Comparison of ENCODE assay signal across 26 cellular contexts in genomic region chrX:145953628-145954027, GRCh38.
DNase-seq lines count a peak whose midpoint lies in the region; ATAC-seq, FAIRE-seq and TF ChIP-seq lines count a peak whose summit lies in the region.
"Had no signal": no experiment of that assay in that cellular context is flagged by ENCODE, and none has a peak within 500 bp of the region (broad histone marks: within the 10 kb centered on the region; RNA-seq: fewer than 3 reads in every experiment).

No MANE protein-coding gene starts in this region.

- H3K27me3 ChIP-seq in astrocyte (ENCODE audit: insufficient read depth, low read length) (no peaks in the 10 kb centered on the region), right lobe of liver (peaks cover 0 to 5% of the 10 kb centered on the region in 2 donors), spleen (replicated peaks in 1 of 7) (no peaks in the 10 kb centered on the region)
- H3K27me3 ChIP-seq: BE2C had no signal

- FAIRE-seq in astrocyte (lab: Jason Lieb, UNC) = peak; percentile 23
- FAIRE-seq: A204.1, GM12878, GM12892, GM18507 had no signal

- H3K27ac Mint-ChIP-seq in astrocyte (ENCODE audit: unreplicated experiment) = no peak overlapping the region
- H3K27ac Mint-ChIP-seq in endothelial cell (ENCODE audit: unreplicated experiment) = no peak overlapping the region
- H3K27ac Mint-ChIP-seq: CD14-positive monocyte; CD4-positive, alpha-beta memory T cell; CD8-positive, alpha-beta memory T cell had no signal

- H3K27ac ChIP-seq in astrocyte (ENCODE audit: low read depth, low read length) = no peak overlapping the region
- no peak overlapping the region for H3K27ac ChIP-seq in right lobe of liver
- H3K27ac ChIP-seq in spleen = no peak overlapping the region
- H3K27ac ChIP-seq: BLaER1 had no signal

- no peak overlapping the region for H3K9ac ChIP-seq in astrocyte (ENCODE audit: low read length)
- H3K9ac ChIP-seq: BLaER1 had no signal

- ATAC-seq in right lobe of liver = peak; percentile 48 to 62 (median 54)
- ATAC-seq: GM12878 had no signal

- H3K9me3 ChIP-seq in astrocyte (ENCODE audit: insufficient read depth, low read depth, low read length) = no peaks in the 10 kb centered on the region
- H3K9me3 ChIP-seq in right lobe of liver = peaks cover 0 to 3% (median 0%) of the 10 kb centered on the region in 4 donors
- H3K9me3 ChIP-seq in spleen = peaks cover 0 to 12% (median 0%) of the 10 kb centered on the region in 8 donors
- H3K9me3 ChIP-seq: BE2C had no signal

- H3K36me3 ChIP-seq in astrocyte (ENCODE audit: insufficient read depth, low read length) (no peaks in the 10 kb centered on the region), right lobe of liver (no peaks in the 10 kb centered on the region), spleen (no peaks in the 10 kb centered on the region)
- H3K36me3 ChIP-seq: BE2C, BLaER1 had no signal

- no peak overlapping the region for H3K4me2 ChIP-seq in astrocyte (ENCODE audit: low read length)
- H3K4me2 ChIP-seq: BLaER1 had no signal

- no peaks in the 10 kb centered on the region for H4K20me1 ChIP-seq in astrocyte (ENCODE audit: insufficient read depth, low read length)
- H4K20me1 ChIP-seq: BLaER1 had no signal

- no peaks in the 10 kb centered on the region for H3K79me2 ChIP-seq in astrocyte (ENCODE audit: insufficient read depth, low read length)

- H3K4me1 Mint-ChIP-seq in astrocyte (ENCODE audit: low read depth, unreplicated experiment) (no peaks in the 10 kb centered on the region), endothelial cell (ENCODE audit: unreplicated experiment) (no peaks in the 10 kb centered on the region)
- H3K4me1 Mint-ChIP-seq: CD14-positive monocyte; CD4-positive, alpha-beta memory T cell; CD4-positive, CD25-positive, alpha-beta regulatory T cell; CD8-positive, alpha-beta memory T cell had no signal

- no peak for TF ChIP-seq CTCF in astrocyte (IDR thresholded peaks at IDR 0.05; ENCODE audit: insufficient read depth, low read depth, low read length)
- TF ChIP-seq CTCF in right lobe of liver (IDR thresholded peaks at IDR 0.05) = peak in 2 of 4 donors; percentile 16 to 27
- no peak for TF ChIP-seq CTCF in spleen (IDR thresholded peaks at IDR 0.05 in 8 of 11, conservative IDR thresholded peaks at IDR 0.05 in 3 of 11)
- TF ChIP-seq CTCF in endothelial cell (IDR thresholded peaks at IDR 0.05; ENCODE audit: unreplicated experiment) = no peak

- in situ Hi-C loops in SK-MEL-5 (cut with HindIII; ENCODE audit: low pct_unique_long_range_greater_than_20kb, low sequenced_read_pairs) = no loop called here

- no peaks in the 10 kb centered on the region for H3K9me3 Mint-ChIP-seq in astrocyte (ENCODE audit: unreplicated experiment)
- H3K9me3 Mint-ChIP-seq in endothelial cell (ENCODE audit: unreplicated experiment) = no peaks in the 10 kb centered on the region

- intact Hi-C loops in right lobe of liver (cut with DNase I) = no loop called here
- intact Hi-C loops in spleen (cut with DNase I; ENCODE audit: low total_unique reads) = loop anchor here (10.0 kb wide), 1 partner anchor 61 kb away; no protein-coding TSS in a partner anchor

- H2AFZ ChIP-seq in astrocyte (ENCODE audit: low read depth, low read length) = no peak overlapping the region

- H3K27me3 Mint-ChIP-seq in astrocyte (ENCODE audit: low read depth, unreplicated experiment) (no peaks in the 10 kb centered on the region), endothelial cell (ENCODE audit: unreplicated experiment) (no peaks in the 10 kb centered on the region)
- H3K27me3 Mint-ChIP-seq: CD4-positive, alpha-beta memory T cell; CD4-positive, CD25-positive, alpha-beta regulatory T cell had no signal

- H3K36me3 Mint-ChIP-seq in astrocyte (ENCODE audit: low read depth, unreplicated experiment) = no peaks in the 10 kb centered on the region
- H3K36me3 Mint-ChIP-seq in endothelial cell (ENCODE audit: low read depth, unreplicated experiment) = no peaks in the 10 kb centered on the region
- H3K36me3 Mint-ChIP-seq: CD14-positive monocyte; CD4-positive, alpha-beta memory T cell; CD4-positive, CD25-positive, alpha-beta regulatory T cell; CD8-positive, alpha-beta memory T cell had no signal

- no peaks in the 10 kb centered on the region for H3K4me1 ChIP-seq in astrocyte (ENCODE audit: insufficient read depth, low read length)
- no peaks in the 10 kb centered on the region for H3K4me1 ChIP-seq in right lobe of liver
- no peaks in the 10 kb centered on the region for H3K4me1 ChIP-seq in spleen
- H3K4me1 ChIP-seq: BE2C, BLaER1 had no signal

- H3K4me3 Mint-ChIP-seq in astrocyte (ENCODE audit: unreplicated experiment) = no peak overlapping the region
- H3K4me3 Mint-ChIP-seq in endothelial cell (ENCODE audit: unreplicated experiment) = no peak overlapping the region
- H3K4me3 Mint-ChIP-seq: CD14-positive monocyte; CD4-positive, alpha-beta memory T cell; CD4-positive, CD25-positive, alpha-beta regulatory T cell; CD8-positive, alpha-beta memory T cell had no signal

- H3K4me3 ChIP-seq in astrocyte (ENCODE audit: insufficient read depth, low read depth, low read length) = no peak overlapping the region
- no peak overlapping the region for H3K4me3 ChIP-seq in right lobe of liver
- no peak overlapping the region for H3K4me3 ChIP-seq in spleen
- H3K4me3 ChIP-seq: BLaER1, GM12878 had no signal

- TF ChIP-seq POLR2A in right lobe of liver (IDR thresholded peaks at IDR 0.05) (no peak), spleen (IDR thresholded peaks at IDR 0.05) (no peak)

- DNase-seq in SK-MEL-5 (ENCODE audit: low read depth, low spot score) (peak; percentile 2), astrocyte (ENCODE audit: low read depth) (no peak), right lobe of liver (no peak), spleen (no peak), endothelial cell (ENCODE audit: low spot score) (no peak)
- DNase-seq: 8988T; ACHN; BE2C; C1 segment of cervical spinal cord; CD4-positive, alpha-beta memory T cell; CD4-positive, CD25-positive, alpha-beta regulatory T cell; CD8-positive, alpha-beta memory T cell; COR-L47; DMS 273 treated with DMSO at 0.1 percent for 48 hours; DMS153; DMS53; DMS79; DND-41; EL; GDM1 had no signal
